ENCODE assay signal across 21 cellular contexts in the genomic region with DNA sequence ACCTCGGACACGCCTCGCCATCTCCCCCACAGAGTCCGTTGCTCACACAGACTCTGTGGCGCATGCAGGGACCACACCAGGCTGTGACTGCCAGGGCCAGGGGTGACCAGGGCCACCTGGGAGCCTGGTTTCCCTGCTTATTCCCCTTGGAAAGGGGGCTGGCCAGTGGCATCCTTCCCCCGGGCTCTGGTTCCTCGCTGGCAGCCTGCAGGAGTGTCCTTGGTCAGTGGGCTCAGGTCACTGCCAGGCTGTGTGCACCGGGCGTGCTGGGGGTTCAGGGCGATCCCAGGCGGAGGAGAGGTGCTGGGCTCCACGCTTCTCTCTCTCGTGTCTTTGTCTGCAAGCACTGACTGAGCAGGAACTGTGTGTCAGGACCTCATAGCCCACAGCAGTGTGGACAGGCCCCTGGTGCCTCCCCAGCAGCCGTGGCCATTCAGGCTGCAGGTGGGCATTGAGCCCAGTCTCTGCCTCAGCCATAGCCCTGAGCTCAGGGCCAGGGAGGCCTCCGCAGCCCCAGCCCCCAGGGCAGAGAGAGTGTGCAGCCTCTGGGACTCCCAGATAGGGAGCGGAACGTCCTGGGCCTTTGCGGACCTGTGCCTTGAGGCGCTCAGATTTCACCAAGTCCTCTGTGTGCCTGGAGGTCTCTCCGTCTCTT. TPM values are rescaled to one million over a fixed set of nuclear protein-coding genes. Genes with fewer than 3 reads are reported as not detected.
DNase-seq lines count a peak whose midpoint lies in the region; ATAC-seq and TF ChIP-seq lines count a peak whose summit lies in the region.
"Had no signal": no experiment of that assay in that cellular context is flagged by ENCODE, and none has a peak within 500 bp of the region (broad histone marks: within the 10 kb centered on the region; RNA-seq: fewer than 3 reads in every experiment).

No MANE protein-coding gene starts in this region.

- peaks cover 46% of the 10 kb centered on the region for H3K4me1 ChIP-seq in BLaER1
- peaks cover 47 to 60% of the 10 kb centered on the region in 2 donors for H3K4me1 ChIP-seq in adrenal gland (replicated peaks in 1 of 2)
- peaks cover 58% of the 10 kb centered on the region for H3K4me1 ChIP-seq in rectal smooth muscle tissue (ENCODE audit: control insufficient read depth, insufficient read depth, low read length)

- DNase-seq in adrenal gland (peak; percentile 64 to 87 (median 76)), islet precursor cell (peak; percentile 46), NCI-H510A treated with DMSO at 0.1 percent for 48 hours (lab: John Stamatoyannopoulos, UW) (no peak), mesenteric fat pad (ENCODE audit: low spot score) (no peak), natural killer cell (no peak), immature natural killer cell (no peak)
- DNase-seq: KG1, MV-4-11, NCI-H1694 treated with DMSO at 0.1 percent for 48 hours, NCI-H82, PC-9 had no signal

- H3K36me3 Mint-ChIP-seq in natural killer cell (no peaks in the 10 kb centered on the region), immature natural killer cell (no peaks in the 10 kb centered on the region)
- H3K36me3 Mint-ChIP-seq: naive B cell had no signal

- H3K27ac Mint-ChIP-seq in natural killer cell (no peak overlapping the region), immature natural killer cell (no peak overlapping the region)
- H3K27ac Mint-ChIP-seq: activated CD8-positive, alpha-beta T cell treated with anti-CD3 and anti-CD28 coated beads for 36 hours; activated naive CD4-positive, alpha-beta T cell treated with anti-CD3 and anti-CD28 coated beads for 36 hours; stimulated activated memory B cell treated with anti-CD40 and anti-IgM and Interleukin-4, amounts not matched to agents 10 μg/mL and 1 μg/mL and 100 μg/mL, for 72 hours; T-helper 1 cell treated with Interleukin-12 subunit alpha and Interleukin-12 subunit beta and Interleukin-4 antibody, amounts not matched to agents 30 μg/mL and 1 μg/mL, for 36 hours had no signal

- no peaks in the 10 kb centered on the region for H3K9me3 ChIP-seq in BLaER1
- no peaks in the 10 kb centered on the region for H3K9me3 ChIP-seq in adrenal gland (replicated peaks in 1 of 3)
- H3K9me3 ChIP-seq: ascending aorta had no signal

- peaks cover 98% of the 10 kb centered on the region for H4K20me1 ChIP-seq in BLaER1

- H3K9me3 Mint-ChIP-seq in natural killer cell: no peaks in the 10 kb centered on the region
- no peaks in the 10 kb centered on the region for H3K9me3 Mint-ChIP-seq in immature natural killer cell
- H3K9me3 Mint-ChIP-seq: activated CD8-positive, alpha-beta T cell treated with anti-CD3 and anti-CD28 coated beads for 36 hours; activated naive CD4-positive, alpha-beta T cell treated with anti-CD3 and anti-CD28 coated beads for 36 hours; naive B cell; stimulated activated memory B cell treated with anti-CD40 and anti-IgM and Interleukin-4, amounts not matched to agents 10 μg/mL and 1 μg/mL and 100 μg/mL, for 72 hours; T-helper 1 cell treated with Interleukin-12 subunit alpha and Interleukin-12 subunit beta and Interleukin-4 antibody, amounts not matched to agents 30 μg/mL and 1 μg/mL, for 36 hours had no signal

- no peaks in the 10 kb centered on the region for H3K27me3 Mint-ChIP-seq in natural killer cell (ENCODE audit: low read depth in 2 of 2)
- H3K27me3 Mint-ChIP-seq in immature natural killer cell (ENCODE audit: low read depth in 3 of 3): peaks cover 3 to 15% (median 7%) of the 10 kb centered on the region in 3 donors
- H3K27me3 Mint-ChIP-seq: activated CD8-positive, alpha-beta T cell treated with anti-CD3 and anti-CD28 coated beads for 36 hours; naive B cell; stimulated activated memory B cell treated with anti-CD40 and anti-IgM and Interleukin-4, amounts not matched to agents 10 μg/mL and 1 μg/mL and 100 μg/mL, for 72 hours had no signal

- H3K4me3 Mint-ChIP-seq in natural killer cell: no peak overlapping the region
- H3K4me3 Mint-ChIP-seq in immature natural killer cell: no peak overlapping the region
- H3K4me3 Mint-ChIP-seq: activated CD8-positive, alpha-beta T cell treated with anti-CD3 and anti-CD28 coated beads for 36 hours; activated naive CD4-positive, alpha-beta T cell treated with anti-CD3 and anti-CD28 coated beads for 36 hours; stimulated activated memory B cell treated with anti-CD40 and anti-IgM and Interleukin-4, amounts not matched to agents 10 μg/mL and 1 μg/mL and 100 μg/mL, for 72 hours; T-helper 1 cell treated with Interleukin-12 subunit alpha and Interleukin-12 subunit beta and Interleukin-4 antibody, amounts not matched to agents 30 μg/mL and 1 μg/mL, for 36 hours had no signal

- no peak for ATAC-seq in natural killer cell
- ATAC-seq: stimulated activated memory B cell treated with anti-CD40 and anti-IgM and Interleukin-4, amounts not matched to agents 10 μg/mL and 1 μg/mL and 100 μg/mL, for 72 hours had no signal

- H3K4me3 ChIP-seq in BLaER1 (no peak overlapping the region), adrenal gland (no peak overlapping the region), rectal smooth muscle tissue (ENCODE audit: low read length) (no peak overlapping the region)
- H3K4me3 ChIP-seq: PC-9 had no signal

- no peaks in the 10 kb centered on the region for H3K27me3 ChIP-seq in BLaER1
- no peaks in the 10 kb centered on the region for H3K27me3 ChIP-seq in adrenal gland
- no peaks in the 10 kb centered on the region for H3K27me3 ChIP-seq in rectal smooth muscle tissue (ENCODE audit: control insufficient read depth, insufficient read depth, low read length)
- H3K27me3 ChIP-seq: ascending aorta had no signal

- H3K36me3 ChIP-seq in BLaER1 (peaks cover 93% of the 10 kb centered on the region), adrenal gland (replicated peaks in 1 of 2) (peaks cover 0 to 28% of the 10 kb centered on the region in 2 donors), rectal smooth muscle tissue (ENCODE audit: control insufficient read depth, insufficient read depth, low read length) (peaks cover 13% of the 10 kb centered on the region)

- H3K9ac ChIP-seq in BLaER1 (no peak overlapping the region), rectal smooth muscle tissue (ENCODE audit: low read length) (no peak overlapping the region)
- H3K9ac ChIP-seq: parathyroid adenoma had no signal

- no peak overlapping the region for H3K27ac ChIP-seq in BLaER1
- H3K27ac ChIP-seq in adrenal gland: peak overlapping the region in 4 of 5 donors; percentile 52 to 89 (median 77)
- H3K27ac ChIP-seq in rectal smooth muscle tissue (ENCODE audit: low read depth, low read length): peak overlapping the region; percentile 85
- H3K27ac ChIP-seq: parathyroid adenoma, PC-9, VCaP had no signal

- H3K4me1 Mint-ChIP-seq in natural killer cell: peaks cover 20 to 61% of the 10 kb centered on the region in 2 donors
- H3K4me1 Mint-ChIP-seq in immature natural killer cell: peaks cover 8 to 25% of the 10 kb centered on the region in 2 donors

- intact Hi-C loops in adrenal gland (cut with DNase I) (loop anchor here (5.0 to 10.0 kb wide), 2 partner anchors 48 to 191 kb away; no protein-coding TSS in a partner anchor), natural killer cell (cut with micrococcal nuclease) (no loop called here)

- 0 out of 2 replicates have a peak overlapping the region, but pooled peaks have one; percentile 61 for H3K4me2 ChIP-seq in BLaER1
- H3K4me2 ChIP-seq: PC-9 had no signal

- TF ChIP-seq POLR2A in adrenal gland (IDR thresholded peaks at IDR 0.05): peak in 1 of 2 donors; percentile 37

- WGBS in adrenal gland, 4 donors: 40 to 69% (median 57%) methylated on average over 3 to 20 of the region's 20 CpGs

- TF ChIP-seq CTCF in adrenal gland (IDR thresholded peaks at IDR 0.05): no peak
- TF ChIP-seq CTCF in natural killer cell (IDR thresholded peaks at IDR 0.05): no peak

RNA-seq across cellular contexts. Expression of a gene that starts 6.5 kb away (rescaled TPM):
- total RNA-seq in adrenal gland (10 to 100 TPM; 16.6 to 40.7 (median 28.6) TPM), mesenteric fat pad (17.9 TPM), natural killer cell (10 to 100 TPM; 25.4 to 39.4 (median 26.8) TPM)
- polyA plus RNA-seq in adrenal gland (10 to 100 TPM; 13.7 to 22.3 (median 21.2) TPM), immature natural killer cell (1 to 10 TPM; 6.1 to 8.5 (median 7.3) TPM)

RNA-seq across cellular contexts. Expression of a gene that starts 28.8 kb away (rescaled TPM):
- total RNA-seq in adrenal gland (1,000 to 10,000 TPM; 1,603 to 3,482 (median 2,345) TPM), mesenteric fat pad (2,131 TPM), natural killer cell (1,000 to 10,000 TPM; 1,302 to 1,442 (median 1,437) TPM)
- polyA plus RNA-seq in adrenal gland (1,000 to 10,000 TPM in 2 of 3 donors, 100 to 1,000 TPM in 1; 752 to 2,793 (median 1,120) TPM), immature natural killer cell (100 to 1,000 TPM; 167 to 381 (median 325) TPM)

RNA-seq across cellular contexts. Expression of a gene that starts 43.1 kb away (rescaled TPM):
- total RNA-seq in adrenal gland (10 to 100 TPM; 27.2 to 83.2 (median 43.3) TPM), mesenteric fat pad (56.5 TPM), natural killer cell (10 to 100 TPM; 54.3 to 66.4 (median 58.1) TPM)
- polyA plus RNA-seq in adrenal gland (10 to 100 TPM; 17.6 to 79.0 (median 44.0) TPM), immature natural killer cell (10 to 100 TPM; 28.3 to 45.3 (median 29.6) TPM)

RNA-seq across cellular contexts. Expression of a gene that starts 52.7 kb away (rescaled TPM):
- 10 to 100 TPM; 34.3 to 77.2 (median 57.6) TPM for total RNA-seq in adrenal gland
- 10 to 100 TPM in 2 of 3 donors, 1 to 10 TPM in 1; 7.1 to 22.5 (median 10.6) TPM for polyA plus RNA-seq in adrenal gland
- total RNA-seq in mesenteric fat pad: 51.2 TPM
- 10 to 100 TPM; 81.6 to 97.7 (median 82.9) TPM for total RNA-seq in natural killer cell
- polyA plus RNA-seq in immature natural killer cell: 10 to 100 TPM; 10.2 to 62.3 (median 29.0) TPM

Comparison
In these comparisons a context has a peak if more than half of its experiments do, and no peak if none do; other contexts are left out.
1. DNase-seq: peak in adrenal gland (7 of 7) and islet precursor cell (single experiment); none in NCI-H510A treated with DMSO at 0.1 percent for 48 hours (single experiment), mesenteric fat pad (single experiment), natural killer cell (single experiment) and immature natural killer cell (0 of 3).